ENCODE assay signal across 21 cellular contexts in genomic region chr11:68064876-68065275, GRCh38. TPM values are rescaled to one million over a fixed set of nuclear protein-coding genes. Genes with fewer than 3 reads are reported as not detected.
"Had no signal": no experiment of that assay in that cellular context is flagged by ENCODE, and none has a peak within 500 bp of the region (broad histone marks: within the 10 kb centered on the region; RNA-seq: fewer than 3 reads in every experiment).

No MANE protein-coding gene starts in this region.

- DNase-seq: central memory CD4-positive, alpha-beta T cell; effector memory CD4-positive, alpha-beta T cell; esophagus squamous epithelium; foreskin fibroblast; immature natural killer cell; mammary epithelial cell; naive thymus-derived CD4-positive, alpha-beta T cell; nucleus accumbens; ovary; stimulated activated CD4-positive, alpha-beta T cell treated with anti-CD3 and anti-CD28 coated beads, Interleukin-4, amount 100 ng/mL, for 1 hour; stimulated activated CD8-positive, alpha-beta memory T cell treated with anti-CD3 and anti-CD28 coated beads, Interleukin-4, amount 100 ng/mL, for 48 hours; testis had no signal

- H3K4me2 ChIP-seq: smooth muscle cell had no signal

- H3K36me3 ChIP-seq: ovary had no signal

- ATAC-seq: gastroesophageal sphincter; naive thymus-derived CD4-positive, alpha-beta T cell; stimulated activated memory B cell treated with anti-CD40 and anti-IgM and Interleukin-4, amounts not matched to agents 10 μg/mL and 1 μg/mL and 100 μg/mL, for 72 hours had no signal

- H3K27ac ChIP-seq: coronary artery, esophagus squamous epithelium, gastroesophageal sphincter, ovary, right atrium auricular region, testis, tibial nerve had no signal

- H3K27me3 ChIP-seq: esophagus squamous epithelium, gastroesophageal sphincter, ovary, right atrium auricular region, testis, tibial nerve had no signal

- H3K4me1 ChIP-seq: esophagus squamous epithelium, gastroesophageal sphincter, right atrium auricular region, testis, tibial nerve had no signal

- H3K4me3 ChIP-seq: coronary artery, esophagus squamous epithelium, gastroesophageal sphincter, ovary, right atrium auricular region, smooth muscle cell, testis, tibial nerve had no signal

- FAIRE-seq: endometrium, keratinocyte had no signal

- H3K9me3 ChIP-seq: esophagus squamous epithelium, gastroesophageal sphincter, ovary, right atrium auricular region, testis, tibial nerve had no signal

RNA-seq across cellular contexts. Expression of gene ALDH3B1, which starts 54.7 kb away (rescaled TPM):
- polyA plus RNA-seq: neural cell had no signal
